In the genomic region with DNA sequence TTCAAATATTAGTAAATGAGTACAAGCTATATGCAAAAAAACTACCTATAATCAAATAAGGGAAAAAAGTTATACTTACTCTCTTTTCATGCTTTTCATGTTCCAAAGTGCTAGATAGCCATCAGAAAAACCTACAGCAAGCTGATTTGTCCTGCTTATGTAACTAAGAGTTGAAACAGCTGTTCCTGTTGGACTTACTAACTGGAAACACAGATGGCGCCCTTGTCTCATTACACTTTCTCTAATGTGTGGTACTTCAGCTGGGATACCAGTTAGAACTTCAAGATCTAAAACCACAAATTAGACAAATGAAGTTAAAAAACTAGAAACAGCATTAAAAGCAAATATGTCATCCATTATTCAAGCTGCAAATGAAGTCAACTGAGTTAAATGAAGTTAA, we compare ENCODE assay signal across 1 cellular context.
TF ChIP-seq lines count a peak whose summit lies in the region.

No MANE protein-coding gene starts in this region.

TF ChIP-seq in GM23338, 12 proteins besides CTCF, POLR2A, EP300 and RAD21 (continued from another document):
- TF ChIP-seq, protein P1, sequence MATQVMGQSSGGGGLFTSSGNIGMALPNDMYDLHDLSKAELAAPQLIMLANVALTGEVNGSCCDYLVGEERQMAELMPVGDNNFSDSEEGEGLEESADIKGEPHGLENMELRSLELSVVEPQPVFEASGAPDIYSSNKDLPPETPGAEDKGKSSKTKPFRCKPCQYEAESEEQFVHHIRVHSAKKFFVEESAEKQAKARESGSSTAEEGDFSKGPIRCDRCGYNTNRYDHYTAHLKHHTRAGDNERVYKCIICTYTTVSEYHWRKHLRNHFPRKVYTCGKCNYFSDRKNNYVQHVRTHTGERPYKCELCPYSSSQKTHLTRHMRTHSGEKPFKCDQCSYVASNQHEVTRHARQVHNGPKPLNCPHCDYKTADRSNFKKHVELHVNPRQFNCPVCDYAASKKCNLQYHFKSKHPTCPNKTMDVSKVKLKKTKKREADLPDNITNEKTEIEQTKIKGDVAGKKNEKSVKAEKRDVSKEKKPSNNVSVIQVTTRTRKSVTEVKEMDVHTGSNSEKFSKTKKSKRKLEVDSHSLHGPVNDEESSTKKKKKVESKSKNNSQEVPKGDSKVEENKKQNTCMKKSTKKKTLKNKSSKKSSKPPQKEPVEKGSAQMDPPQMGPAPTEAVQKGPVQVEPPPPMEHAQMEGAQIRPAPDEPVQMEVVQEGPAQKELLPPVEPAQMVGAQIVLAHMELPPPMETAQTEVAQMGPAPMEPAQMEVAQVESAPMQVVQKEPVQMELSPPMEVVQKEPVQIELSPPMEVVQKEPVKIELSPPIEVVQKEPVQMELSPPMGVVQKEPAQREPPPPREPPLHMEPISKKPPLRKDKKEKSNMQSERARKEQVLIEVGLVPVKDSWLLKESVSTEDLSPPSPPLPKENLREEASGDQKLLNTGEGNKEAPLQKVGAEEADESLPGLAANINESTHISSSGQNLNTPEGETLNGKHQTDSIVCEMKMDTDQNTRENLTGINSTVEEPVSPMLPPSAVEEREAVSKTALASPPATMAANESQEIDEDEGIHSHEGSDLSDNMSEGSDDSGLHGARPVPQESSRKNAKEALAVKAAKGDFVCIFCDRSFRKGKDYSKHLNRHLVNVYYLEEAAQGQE (IDR thresholded peaks at IDR 0.05; ENCODE audit: unreplicated experiment) = no peak
- TF ChIP-seq JUNB (IDR thresholded peaks at IDR 0.05; ENCODE audit: unreplicated experiment) = no peak
- TF ChIP-seq, protein P2, sequence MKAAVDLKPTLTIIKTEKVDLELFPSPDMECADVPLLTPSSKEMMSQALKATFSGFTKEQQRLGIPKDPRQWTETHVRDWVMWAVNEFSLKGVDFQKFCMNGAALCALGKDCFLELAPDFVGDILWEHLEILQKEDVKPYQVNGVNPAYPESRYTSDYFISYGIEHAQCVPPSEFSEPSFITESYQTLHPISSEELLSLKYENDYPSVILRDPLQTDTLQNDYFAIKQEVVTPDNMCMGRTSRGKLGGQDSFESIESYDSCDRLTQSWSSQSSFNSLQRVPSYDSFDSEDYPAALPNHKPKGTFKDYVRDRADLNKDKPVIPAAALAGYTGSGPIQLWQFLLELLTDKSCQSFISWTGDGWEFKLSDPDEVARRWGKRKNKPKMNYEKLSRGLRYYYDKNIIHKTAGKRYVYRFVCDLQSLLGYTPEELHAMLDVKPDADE (IDR thresholded peaks at IDR 0.05) = no peak
